Comparison of ENCODE assay signal across 10 cellular contexts in genomic region chr3:191356586-191357439, GRCh38. TPM values are rescaled to one million over a fixed set of nuclear protein-coding genes. Genes with fewer than 3 reads are reported as not detected.
DNase-seq lines count a peak whose midpoint lies in the region; ATAC-seq and TF ChIP-seq lines count a peak whose summit lies in the region.
"Had no signal": no experiment of that assay in that cellular context is flagged by ENCODE, and none has a peak within 500 bp of the region (broad histone marks: within the 10 kb centered on the region; RNA-seq: fewer than 3 reads in every experiment).

No MANE protein-coding gene starts in this region.

- TF ChIP-seq CTCF in OCI-LY3 (IDR thresholded peaks at IDR 0.05; ENCODE audit: low read depth, low read length) (no peak), fibroblast of pulmonary artery (IDR thresholded peaks at IDR 0.05; ENCODE audit: low read length, missing control alignments) (no peak), omental fat pad (IDR thresholded peaks at IDR 0.05) (no peak)

- ATAC-seq in omental fat pad (ENCODE audit: low FRiP score), result peak; percentile 75
- ATAC-seq in HG03432 (IDR thresholded peaks at IDR 0.05; ENCODE audit: unreplicated experiment), result no peak
- ATAC-seq in activated CD4-positive, alpha-beta T cell treated with anti-CD3 and anti-CD28 coated beads for 36 hours, result no peak

- H3K9ac ChIP-seq in OCI-LY3 (ENCODE audit: low read length), result peak overlapping the region; percentile 61

- H3K4me1 Mint-ChIP-seq in activated naive CD8-positive, alpha-beta T cell treated with anti-CD3 and anti-CD28 coated beads for 36 hours, result no peaks in the 10 kb centered on the region
- H3K4me1 Mint-ChIP-seq in activated CD4-positive, alpha-beta memory T cell treated with anti-CD3 and anti-CD28 coated beads, Interleukin-2, amount 10 ng/mL, durations not matched to agents 7 days and 5 days, result peaks cover 13% of the 10 kb centered on the region
- H3K4me1 Mint-ChIP-seq in activated CD4-positive, alpha-beta T cell treated with anti-CD3 and anti-CD28 coated beads for 36 hours, result peaks cover 33% of the 10 kb centered on the region
- H3K4me1 Mint-ChIP-seq: central memory CD8-positive, alpha-beta T cell had no signal

- H3K79me2 ChIP-seq in OCI-LY3 (ENCODE audit: low read length), result peaks cover 56% of the 10 kb centered on the region

- peak overlapping the region; percentile 87 for H3K4me2 ChIP-seq in OCI-LY3 (ENCODE audit: low read length)

- H3K4me3 ChIP-seq in OCI-LY3 (ENCODE audit: low read length) (peak overlapping the region; percentile 67), fibroblast of pulmonary artery (replicated peaks; ENCODE audit: low read depth, low read length) (no peak overlapping the region)

- H3K27me3 ChIP-seq in OCI-LY3 (ENCODE audit: low read depth, low read length), result no peaks in the 10 kb centered on the region

- intact Hi-C loops in activated CD4-positive, alpha-beta T cell treated with anti-CD3 and anti-CD28 coated beads for 36 hours (cut with DNase I, micrococcal nuclease), result no loop called here

- H3K4me1 ChIP-seq in OCI-LY3 (ENCODE audit: low read length), result peaks cover 78% of the 10 kb centered on the region

- POLR2A ChIA-PET in activated CD4-positive, alpha-beta memory T cell treated with anti-CD3 and anti-CD28 coated beads, Interleukin-2, amount 10 ng/mL, durations not matched to agents 7 days and 5 days (lab: Charles Lee), result interaction anchor here (0.8 kb wide), 1 partner anchor 12 kb away, joined by 3 read pairs; no protein-coding TSS in a partner anchor
- POLR2A ChIA-PET in activated CD4-positive, alpha-beta T cell treated with anti-CD3 and anti-CD28 coated beads for 36 hours (lab: Charles Lee), result no interaction called here

- no peak overlapping the region for H2AFZ ChIP-seq in OCI-LY3 (ENCODE audit: low read depth, low read length)

- H3K36me3 ChIP-seq in OCI-LY3 (replicated peaks; ENCODE audit: low read depth, low read length), result peaks cover 44% of the 10 kb centered on the region

- peak overlapping the region; percentile 79 for H3K27ac ChIP-seq in OCI-LY3 (ENCODE audit: low read length)

- peaks cover 14% of the 10 kb centered on the region for H4K20me1 ChIP-seq in OCI-LY3 (ENCODE audit: insufficient read depth, low read length)

- H3K9me3 Mint-ChIP-seq in activated naive CD8-positive, alpha-beta T cell treated with anti-CD3 and anti-CD28 coated beads for 36 hours, result no peaks in the 10 kb centered on the region
- no peaks in the 10 kb centered on the region for H3K9me3 Mint-ChIP-seq in activated CD4-positive, alpha-beta memory T cell treated with anti-CD3 and anti-CD28 coated beads, Interleukin-2, amount 10 ng/mL, durations not matched to agents 7 days and 5 days
- no peaks in the 10 kb centered on the region for H3K9me3 Mint-ChIP-seq in activated CD4-positive, alpha-beta T cell treated with anti-CD3 and anti-CD28 coated beads for 36 hours (ENCODE audit: low read depth)
- H3K9me3 Mint-ChIP-seq: central memory CD8-positive, alpha-beta T cell had no signal

- H3K27ac Mint-ChIP-seq in activated naive CD8-positive, alpha-beta T cell treated with anti-CD3 and anti-CD28 coated beads for 36 hours, result no peak overlapping the region
- no peak overlapping the region for H3K27ac Mint-ChIP-seq in activated CD4-positive, alpha-beta memory T cell treated with anti-CD3 and anti-CD28 coated beads, Interleukin-2, amount 10 ng/mL, durations not matched to agents 7 days and 5 days
- H3K27ac Mint-ChIP-seq in activated CD4-positive, alpha-beta T cell treated with anti-CD3 and anti-CD28 coated beads for 36 hours, result no peak overlapping the region

- H3K4me3 Mint-ChIP-seq in activated naive CD8-positive, alpha-beta T cell treated with anti-CD3 and anti-CD28 coated beads for 36 hours, result no peak overlapping the region
- H3K4me3 Mint-ChIP-seq in activated CD4-positive, alpha-beta memory T cell treated with anti-CD3 and anti-CD28 coated beads, Interleukin-2, amount 10 ng/mL, durations not matched to agents 7 days and 5 days, result no peak overlapping the region
- no peak overlapping the region for H3K4me3 Mint-ChIP-seq in activated CD4-positive, alpha-beta T cell treated with anti-CD3 and anti-CD28 coated beads for 36 hours
- H3K4me3 Mint-ChIP-seq: central memory CD8-positive, alpha-beta T cell had no signal

- H3K9me3 ChIP-seq in OCI-LY3 (ENCODE audit: insufficient read depth, low read length), result no peaks in the 10 kb centered on the region
- H3K9me3 ChIP-seq: Caco-2 had no signal

- H3K36me3 Mint-ChIP-seq in activated naive CD8-positive, alpha-beta T cell treated with anti-CD3 and anti-CD28 coated beads for 36 hours, result no peaks in the 10 kb centered on the region
- H3K36me3 Mint-ChIP-seq in activated CD4-positive, alpha-beta memory T cell treated with anti-CD3 and anti-CD28 coated beads, Interleukin-2, amount 10 ng/mL, durations not matched to agents 7 days and 5 days (ENCODE audit: low read depth), result peaks cover 6% of the 10 kb centered on the region
- H3K36me3 Mint-ChIP-seq in activated CD4-positive, alpha-beta T cell treated with anti-CD3 and anti-CD28 coated beads for 36 hours (ENCODE audit: low read depth), result peaks cover 11% of the 10 kb centered on the region

- no peaks in the 10 kb centered on the region for H3K27me3 Mint-ChIP-seq in activated naive CD8-positive, alpha-beta T cell treated with anti-CD3 and anti-CD28 coated beads for 36 hours
- H3K27me3 Mint-ChIP-seq in activated CD4-positive, alpha-beta memory T cell treated with anti-CD3 and anti-CD28 coated beads, Interleukin-2, amount 10 ng/mL, durations not matched to agents 7 days and 5 days, result no peaks in the 10 kb centered on the region
- no peaks in the 10 kb centered on the region for H3K27me3 Mint-ChIP-seq in activated CD4-positive, alpha-beta T cell treated with anti-CD3 and anti-CD28 coated beads for 36 hours
- H3K27me3 Mint-ChIP-seq: central memory CD8-positive, alpha-beta T cell had no signal

- peak; percentile 71 for DNase-seq in EL
- DNase-seq in fibroblast of pulmonary artery (ENCODE audit: low read depth), result peak; percentile 68
- no peak for DNase-seq in omental fat pad (ENCODE audit: low spot score)
- no peak for DNase-seq in activated naive CD8-positive, alpha-beta T cell treated with anti-CD3 and anti-CD28 coated beads for 36 hours
- no peak for DNase-seq in activated CD4-positive, alpha-beta memory T cell treated with anti-CD3 and anti-CD28 coated beads, Interleukin-2, amount 10 ng/mL, durations not matched to agents 7 days and 5 days
- no peak for DNase-seq in activated CD4-positive, alpha-beta T cell treated with anti-CD3 and anti-CD28 coated beads for 36 hours
- DNase-seq: Caco-2 had no signal

- CTCF ChIA-PET in activated CD4-positive, alpha-beta memory T cell treated with anti-CD3 and anti-CD28 coated beads, Interleukin-2, amount 10 ng/mL, durations not matched to agents 7 days and 5 days (lab: Charles Lee), result no interaction called here
- CTCF ChIA-PET in activated CD4-positive, alpha-beta T cell treated with anti-CD3 and anti-CD28 coated beads for 36 hours (lab: Charles Lee), result no interaction called here

RNA-seq across cellular contexts. Expression of gene UTS2B, which starts 26.5 kb away (rescaled TPM):
- 1 to 10 TPM in 2 of 4 donors, under 1 TPM in 2; 0.24 to 1.3 (median 1.00) TPM for total RNA-seq in omental fat pad
- total RNA-seq in activated naive CD8-positive, alpha-beta T cell treated with anti-CD3 and anti-CD28 coated beads for 36 hours, result not detected
- total RNA-seq in activated CD4-positive, alpha-beta memory T cell treated with anti-CD3 and anti-CD28 coated beads, Interleukin-2, amount 10 ng/mL, durations not matched to agents 7 days and 5 days, result not detected
- total RNA-seq in activated CD4-positive, alpha-beta T cell treated with anti-CD3 and anti-CD28 coated beads for 36 hours, result not detected

RNA-seq across cellular contexts. Expression of gene CCDC50, which starts 27.6 kb away (rescaled TPM):
- 100 to 1,000 TPM in 3 of 4 donors, 10 to 100 TPM in 1; 93.3 to 182 (median 125) TPM for total RNA-seq in omental fat pad
- 1 to 10 TPM; 4.7 to 4.9 TPM for total RNA-seq in activated naive CD8-positive, alpha-beta T cell treated with anti-CD3 and anti-CD28 coated beads for 36 hours
- 10 to 100 TPM; 15.5 to 17.0 TPM for total RNA-seq in activated CD4-positive, alpha-beta memory T cell treated with anti-CD3 and anti-CD28 coated beads, Interleukin-2, amount 10 ng/mL, durations not matched to agents 7 days and 5 days
- 10 to 100 TPM; 26.5 to 27.2 TPM for total RNA-seq in activated CD4-positive, alpha-beta T cell treated with anti-CD3 and anti-CD28 coated beads for 36 hours

Comparison
In these comparisons a context has a peak if more than half of its experiments do, and no peak if none do; other contexts are left out.
1. DNase-seq: peak in EL (single experiment) and fibroblast of pulmonary artery (single experiment); none in omental fat pad (single experiment), activated naive CD8-positive, alpha-beta T cell treated with anti-CD3 and anti-CD28 coated beads for 36 hours (single experiment), activated CD4-positive, alpha-beta memory T cell treated with anti-CD3 and anti-CD28 coated beads, Interleukin-2, amount 10 ng/mL, durations not matched to agents 7 days and 5 days (single experiment) and activated CD4-positive, alpha-beta T cell treated with anti-CD3 and anti-CD28 coated beads for 36 hours (single experiment).